In genomic region chr12:87953257-87953860, GRCh38 we compare ENCODE assay signal across 7 cellular contexts.
DNase-seq lines count a peak whose midpoint lies in the region; ATAC-seq and TF ChIP-seq lines count a peak whose summit lies in the region.

No MANE protein-coding gene starts in this region.

- no peaks in the 10 kb centered on the region for H3K36me3 ChIP-seq in GM06990 (ENCODE audit: control insufficient read depth, insufficient read depth, low read length)
- H3K36me3 ChIP-seq in KMS-11 (ENCODE audit: insufficient read depth) = no peaks in the 10 kb centered on the region
- no peaks in the 10 kb centered on the region for H3K36me3 ChIP-seq in SU-DHL-6 (ENCODE audit: low read length)
- no peaks in the 10 kb centered on the region for H3K36me3 ChIP-seq in hepatocyte (replicated peaks; ENCODE audit: insufficient read depth, low read depth)

- H3K4me3 ChIP-seq in GM06990 (replicated peaks; ENCODE audit: low read depth, low read length) = no peak overlapping the region
- H3K4me3 ChIP-seq in KMS-11 (IDR thresholded peaks at IDR 0.05; ENCODE audit: insufficient read depth, low read depth, low read length) = no peak overlapping the region
- no peak overlapping the region for H3K4me3 ChIP-seq in SU-DHL-6 (ENCODE audit: insufficient read depth, low read length, poor library complexity, severe bottlenecking)
- no peak overlapping the region for H3K4me3 ChIP-seq in hepatocyte

- H3K9ac ChIP-seq in KMS-11 (no peak overlapping the region), SU-DHL-6 (ENCODE audit: low read length) (no peak overlapping the region)

- no peak for DNase-seq in GM06990 (ENCODE audit: extremely low read depth, insufficient read length)
- peak; percentile 48 for DNase-seq in hepatocyte (ENCODE audit: low spot score)
- no peak for DNase-seq in T-helper 1 cell
- DNase-seq in DMS79 treated with DMSO at 0.1 percent for 48 hours (lab: John Stamatoyannopoulos, UW) = no peak

- WGBS in hepatocyte (ENCODE audit: low lambda C conversion rate, missing lambda C conversion rate) = 0% methylated on average over 3 of the region's 3 CpGs

- H3K9me2 ChIP-seq in SU-DHL-6 (replicated peaks; ENCODE audit: insufficient read depth, low read length) (no peaks in the 10 kb centered on the region), hepatocyte (replicated peaks; ENCODE audit: insufficient read depth) (no peaks in the 10 kb centered on the region)

- H3K27ac ChIP-seq in KMS-11 (no peak overlapping the region), SU-DHL-6 (ENCODE audit: low read depth, low read length) (no peak overlapping the region), hepatocyte (no peak overlapping the region)

- no peaks in the 10 kb centered on the region for H3K79me2 ChIP-seq in KMS-11 (ENCODE audit: insufficient read depth, low read depth)
- H3K79me2 ChIP-seq in SU-DHL-6 (ENCODE audit: insufficient read depth, low read length) = no peaks in the 10 kb centered on the region
- no peaks in the 10 kb centered on the region for H3K79me2 ChIP-seq in hepatocyte

- TF ChIP-seq CTCF in GM06990 (IDR thresholded peaks at IDR 0.05; ENCODE audit: insufficient read depth, low read length, poor library complexity, severe bottlenecking) = peak; percentile 44
- TF ChIP-seq CTCF in KMS-11 (conservative IDR thresholded peaks at IDR 0.05; ENCODE audit: low read depth, low read length) = peak; percentile 76
- peak; percentile 28 for TF ChIP-seq CTCF in SU-DHL-6 (IDR thresholded peaks at IDR 0.05; ENCODE audit: insufficient read depth, low read length, poor library complexity, severe bottlenecking)
- peak; percentile 81 for TF ChIP-seq CTCF in hepatocyte (IDR thresholded peaks at IDR 0.05; ENCODE audit: poor library complexity)

- H3K4me2 ChIP-seq in KMS-11 (no peak overlapping the region), SU-DHL-6 (ENCODE audit: low read depth, low read length, poor library complexity, severe bottlenecking) (no peak overlapping the region), hepatocyte (no peak overlapping the region)

- H4K20me1 ChIP-seq in KMS-11 (ENCODE audit: insufficient read depth) = no peaks in the 10 kb centered on the region
- no peaks in the 10 kb centered on the region for H4K20me1 ChIP-seq in SU-DHL-6 (ENCODE audit: low read depth, low read length)
- no peaks in the 10 kb centered on the region for H4K20me1 ChIP-seq in hepatocyte (ENCODE audit: insufficient read depth, poor library complexity, severe bottlenecking)

- H3K9me3 ChIP-seq in SU-DHL-6 (ENCODE audit: insufficient read depth, low read length) = no peaks in the 10 kb centered on the region
- H3K9me3 ChIP-seq in hepatocyte (ENCODE audit: low read depth) = no peaks in the 10 kb centered on the region

- H3K27me3 ChIP-seq in GM06990 (replicated peaks; ENCODE audit: control insufficient read depth, insufficient read depth, low read length) (no peaks in the 10 kb centered on the region), KMS-11 (ENCODE audit: insufficient read depth, low read depth) (no peaks in the 10 kb centered on the region), SU-DHL-6 (ENCODE audit: low read length) (no peaks in the 10 kb centered on the region), hepatocyte (no peaks in the 10 kb centered on the region)

- H3F3A ChIP-seq in SU-DHL-6 (ENCODE audit: insufficient read depth) = no peaks in the 10 kb centered on the region

- no peaks in the 10 kb centered on the region for H3K4me1 ChIP-seq in KMS-11 (ENCODE audit: low read depth, poor library complexity, severe bottlenecking)
- no peaks in the 10 kb centered on the region for H3K4me1 ChIP-seq in hepatocyte (ENCODE audit: insufficient read depth)

- no peak for ATAC-seq in GM18520 (IDR thresholded peaks at IDR 0.05; ENCODE audit: unreplicated experiment)

- H2AFZ ChIP-seq in KMS-11 (ENCODE audit: low read depth) (no peak overlapping the region), SU-DHL-6 (ENCODE audit: low read depth, low read length, severe bottlenecking) (no peak overlapping the region), hepatocyte (no peak overlapping the region)

Comparison
In these comparisons a context has a peak if more than half of its experiments do, and no peak if none do; other contexts are left out.
1. CTCF ChIP-seq: peak in every context shown above with its lines; median percentile 81 in hepatocyte; 76 in KMS-11; 44 in GM06990; 28 in SU-DHL-6.